ENCODE assay signal across 1 cellular context in genomic region chr19:49583239-49583638, GRCh38.
TF ChIP-seq lines count a peak whose summit lies in the region.

No MANE protein-coding gene starts in this region.

TF ChIP-seq in K562, 482 proteins besides CTCF, POLR2A, EP300 and RAD21:
- TF ChIP-seq ZBTB17 (CRISPR knock-in tag; IDR thresholded peaks at IDR 0.05) (no peak), ZNF551 (CRISPR knock-in tag; IDR thresholded peaks at IDR 0.05) (no peak), RFX5 (IDR thresholded peaks at IDR 0.05; ENCODE audit: low read depth, low read length) (no peak), BRD9 (IDR thresholded peaks at IDR 0.05; ENCODE audit: low read depth, partially characterized antibody) (no peak), ZNF274 (IDR thresholded peaks at IDR 0.05; ENCODE audit: borderline replicate concordance, low read depth, low read length) (no peak), LCOR (CRISPR knock-in tag; IDR thresholded peaks at IDR 0.05) (no peak), KDM2B (CRISPR knock-in tag; IDR thresholded peaks at IDR 0.05) (no peak), BCLAF1 (IDR thresholded peaks at IDR 0.05; ENCODE audit: borderline replicate concordance in 1 of 2, control insufficient read depth in 1 of 2, low read depth in 2 of 2, low read length in 1 of 2) (no peak), U2AF1 (optimal IDR thresholded peaks at IDR 0.05; ENCODE audit: low read depth, low read length) (no peak), RBM25 (IDR thresholded peaks at IDR 0.05; ENCODE audit: low read depth, low read length, severe bottlenecking) (no peak), ZNF75A (CRISPR knock-in tag; IDR thresholded peaks at IDR 0.05) (no peak), NCOA2 (IDR thresholded peaks at IDR 0.05; ENCODE audit: partially characterized antibody in 2 of 2) (no peak)
- TF ChIP-seq, protein P1, sequence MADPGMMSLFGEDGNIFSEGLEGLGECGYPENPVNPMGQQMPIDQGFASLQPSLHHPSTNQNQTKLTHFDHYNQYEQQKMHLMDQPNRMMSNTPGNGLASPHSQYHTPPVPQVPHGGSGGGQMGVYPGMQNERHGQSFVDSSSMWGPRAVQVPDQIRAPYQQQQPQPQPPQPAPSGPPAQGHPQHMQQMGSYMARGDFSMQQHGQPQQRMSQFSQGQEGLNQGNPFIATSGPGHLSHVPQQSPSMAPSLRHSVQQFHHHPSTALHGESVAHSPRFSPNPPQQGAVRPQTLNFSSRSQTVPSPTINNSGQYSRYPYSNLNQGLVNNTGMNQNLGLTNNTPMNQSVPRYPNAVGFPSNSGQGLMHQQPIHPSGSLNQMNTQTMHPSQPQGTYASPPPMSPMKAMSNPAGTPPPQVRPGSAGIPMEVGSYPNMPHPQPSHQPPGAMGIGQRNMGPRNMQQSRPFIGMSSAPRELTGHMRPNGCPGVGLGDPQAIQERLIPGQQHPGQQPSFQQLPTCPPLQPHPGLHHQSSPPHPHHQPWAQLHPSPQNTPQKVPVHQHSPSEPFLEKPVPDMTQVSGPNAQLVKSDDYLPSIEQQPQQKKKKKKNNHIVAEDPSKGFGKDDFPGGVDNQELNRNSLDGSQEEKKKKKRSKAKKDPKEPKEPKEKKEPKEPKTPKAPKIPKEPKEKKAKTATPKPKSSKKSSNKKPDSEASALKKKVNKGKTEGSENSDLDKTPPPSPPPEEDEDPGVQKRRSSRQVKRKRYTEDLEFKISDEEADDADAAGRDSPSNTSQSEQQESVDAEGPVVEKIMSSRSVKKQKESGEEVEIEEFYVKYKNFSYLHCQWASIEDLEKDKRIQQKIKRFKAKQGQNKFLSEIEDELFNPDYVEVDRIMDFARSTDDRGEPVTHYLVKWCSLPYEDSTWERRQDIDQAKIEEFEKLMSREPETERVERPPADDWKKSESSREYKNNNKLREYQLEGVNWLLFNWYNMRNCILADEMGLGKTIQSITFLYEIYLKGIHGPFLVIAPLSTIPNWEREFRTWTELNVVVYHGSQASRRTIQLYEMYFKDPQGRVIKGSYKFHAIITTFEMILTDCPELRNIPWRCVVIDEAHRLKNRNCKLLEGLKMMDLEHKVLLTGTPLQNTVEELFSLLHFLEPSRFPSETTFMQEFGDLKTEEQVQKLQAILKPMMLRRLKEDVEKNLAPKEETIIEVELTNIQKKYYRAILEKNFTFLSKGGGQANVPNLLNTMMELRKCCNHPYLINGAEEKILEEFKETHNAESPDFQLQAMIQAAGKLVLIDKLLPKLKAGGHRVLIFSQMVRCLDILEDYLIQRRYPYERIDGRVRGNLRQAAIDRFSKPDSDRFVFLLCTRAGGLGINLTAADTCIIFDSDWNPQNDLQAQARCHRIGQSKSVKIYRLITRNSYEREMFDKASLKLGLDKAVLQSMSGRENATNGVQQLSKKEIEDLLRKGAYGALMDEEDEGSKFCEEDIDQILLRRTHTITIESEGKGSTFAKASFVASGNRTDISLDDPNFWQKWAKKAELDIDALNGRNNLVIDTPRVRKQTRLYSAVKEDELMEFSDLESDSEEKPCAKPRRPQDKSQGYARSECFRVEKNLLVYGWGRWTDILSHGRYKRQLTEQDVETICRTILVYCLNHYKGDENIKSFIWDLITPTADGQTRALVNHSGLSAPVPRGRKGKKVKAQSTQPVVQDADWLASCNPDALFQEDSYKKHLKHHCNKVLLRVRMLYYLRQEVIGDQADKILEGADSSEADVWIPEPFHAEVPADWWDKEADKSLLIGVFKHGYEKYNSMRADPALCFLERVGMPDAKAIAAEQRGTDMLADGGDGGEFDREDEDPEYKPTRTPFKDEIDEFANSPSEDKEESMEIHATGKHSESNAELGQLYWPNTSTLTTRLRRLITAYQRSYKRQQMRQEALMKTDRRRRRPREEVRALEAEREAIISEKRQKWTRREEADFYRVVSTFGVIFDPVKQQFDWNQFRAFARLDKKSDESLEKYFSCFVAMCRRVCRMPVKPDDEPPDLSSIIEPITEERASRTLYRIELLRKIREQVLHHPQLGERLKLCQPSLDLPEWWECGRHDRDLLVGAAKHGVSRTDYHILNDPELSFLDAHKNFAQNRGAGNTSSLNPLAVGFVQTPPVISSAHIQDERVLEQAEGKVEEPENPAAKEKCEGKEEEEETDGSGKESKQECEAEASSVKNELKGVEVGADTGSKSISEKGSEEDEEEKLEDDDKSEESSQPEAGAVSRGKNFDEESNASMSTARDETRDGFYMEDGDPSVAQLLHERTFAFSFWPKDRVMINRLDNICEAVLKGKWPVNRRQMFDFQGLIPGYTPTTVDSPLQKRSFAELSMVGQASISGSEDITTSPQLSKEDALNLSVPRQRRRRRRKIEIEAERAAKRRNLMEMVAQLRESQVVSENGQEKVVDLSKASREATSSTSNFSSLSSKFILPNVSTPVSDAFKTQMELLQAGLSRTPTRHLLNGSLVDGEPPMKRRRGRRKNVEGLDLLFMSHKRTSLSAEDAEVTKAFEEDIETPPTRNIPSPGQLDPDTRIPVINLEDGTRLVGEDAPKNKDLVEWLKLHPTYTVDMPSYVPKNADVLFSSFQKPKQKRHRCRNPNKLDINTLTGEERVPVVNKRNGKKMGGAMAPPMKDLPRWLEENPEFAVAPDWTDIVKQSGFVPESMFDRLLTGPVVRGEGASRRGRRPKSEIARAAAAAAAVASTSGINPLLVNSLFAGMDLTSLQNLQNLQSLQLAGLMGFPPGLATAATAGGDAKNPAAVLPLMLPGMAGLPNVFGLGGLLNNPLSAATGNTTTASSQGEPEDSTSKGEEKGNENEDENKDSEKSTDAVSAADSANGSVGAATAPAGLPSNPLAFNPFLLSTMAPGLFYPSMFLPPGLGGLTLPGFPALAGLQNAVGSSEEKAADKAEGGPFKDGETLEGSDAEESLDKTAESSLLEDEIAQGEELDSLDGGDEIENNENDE (IDR thresholded peaks at IDR 0.05; ENCODE audit: low read depth, low read length) = no peak
- TF ChIP-seq, protein P2, sequence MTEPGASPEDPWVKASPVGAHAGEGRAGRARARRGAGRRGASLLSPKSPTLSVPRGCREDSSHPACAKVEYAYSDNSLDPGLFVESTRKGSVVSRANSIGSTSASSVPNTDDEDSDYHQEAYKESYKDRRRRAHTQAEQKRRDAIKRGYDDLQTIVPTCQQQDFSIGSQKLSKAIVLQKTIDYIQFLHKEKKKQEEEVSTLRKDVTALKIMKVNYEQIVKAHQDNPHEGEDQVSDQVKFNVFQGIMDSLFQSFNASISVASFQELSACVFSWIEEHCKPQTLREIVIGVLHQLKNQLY (CRISPR knock-in tag; conservative IDR thresholded peaks at IDR 0.05) = no peak
